In genomic region chr6:134956032-134956431, GRCh38 we compare ENCODE assay signal across 18 cellular contexts. TPM values are rescaled to one million over a fixed set of nuclear protein-coding genes. Genes with fewer than 3 reads are reported as not detected.
DNase-seq lines count a peak whose midpoint lies in the region; ATAC-seq lines count a peak whose summit lies in the region.
"Had no signal": no experiment of that assay in that cellular context is flagged by ENCODE, and none has a peak within 500 bp of the region (broad histone marks: within the 10 kb centered on the region; RNA-seq: fewer than 3 reads in every experiment).

No MANE protein-coding gene starts in this region.

- H3K27me3 Mint-ChIP-seq in activated T-cell treated with anti-CD3 and anti-CD28 coated beads, Interleukin-2, amount 50 U/mL, for 4 hours (ENCODE audit: low read depth), result no peaks in the 10 kb centered on the region
- no peaks in the 10 kb centered on the region for H3K27me3 Mint-ChIP-seq in activated T-helper 17 cell treated with anti-CD3 and anti-CD28 coated beads, Interleukin-2, amount 50 U/mL, for 72 hours

- H3K27ac Mint-ChIP-seq in activated T-helper 17 cell treated with anti-CD3 and anti-CD28 coated beads, Interleukin-2, amount 50 U/mL, for 72 hours, result peak overlapping the region; percentile 40
- H3K27ac Mint-ChIP-seq in stimulated activated effector memory CD8-positive, alpha-beta T cell treated with anti-CD3 and anti-CD28 coated beads, Interleukin-12 subunit alpha, Interleukin-12 subunit beta, amount 100 ng/mL, for 72 hours, result no peak overlapping the region
- H3K27ac Mint-ChIP-seq: CD8-positive, alpha-beta T cell had no signal

- peaks cover 6% of the 10 kb centered on the region for H3K9me3 Mint-ChIP-seq in activated T-cell treated with anti-CD3 and anti-CD28 coated beads, Interleukin-2, amount 50 U/mL, for 4 hours
- H3K9me3 Mint-ChIP-seq in activated T-helper 17 cell treated with anti-CD3 and anti-CD28 coated beads, Interleukin-2, amount 50 U/mL, for 72 hours, result peaks cover 2% of the 10 kb centered on the region
- no peaks in the 10 kb centered on the region for H3K9me3 Mint-ChIP-seq in stimulated activated effector memory CD8-positive, alpha-beta T cell treated with anti-CD3 and anti-CD28 coated beads, Interleukin-12 subunit alpha, Interleukin-12 subunit beta, amount 100 ng/mL, for 72 hours

- peaks cover 13% of the 10 kb centered on the region for H3K4me1 Mint-ChIP-seq in activated T-cell treated with anti-CD3 and anti-CD28 coated beads, Interleukin-2, amount 50 U/mL, for 4 hours (ENCODE audit: low read depth)
- no peaks in the 10 kb centered on the region for H3K4me1 Mint-ChIP-seq in activated T-helper 17 cell treated with anti-CD3 and anti-CD28 coated beads, Interleukin-2, amount 50 U/mL, for 72 hours
- H3K4me1 Mint-ChIP-seq in stimulated activated effector memory CD8-positive, alpha-beta T cell treated with anti-CD3 and anti-CD28 coated beads, Interleukin-12 subunit alpha, Interleukin-12 subunit beta, amount 100 ng/mL, for 72 hours, result peaks cover 2% of the 10 kb centered on the region

- peaks cover 19% of the 10 kb centered on the region for H3K36me3 Mint-ChIP-seq in activated T-cell treated with anti-CD3 and anti-CD28 coated beads, Interleukin-2, amount 50 U/mL, for 4 hours (ENCODE audit: insufficient read depth)
- H3K36me3 Mint-ChIP-seq in activated T-helper 17 cell treated with anti-CD3 and anti-CD28 coated beads, Interleukin-2, amount 50 U/mL, for 72 hours (ENCODE audit: low read depth), result peaks cover 8% of the 10 kb centered on the region
- peaks cover 4% of the 10 kb centered on the region for H3K36me3 Mint-ChIP-seq in stimulated activated effector memory CD8-positive, alpha-beta T cell treated with anti-CD3 and anti-CD28 coated beads, Interleukin-12 subunit alpha, Interleukin-12 subunit beta, amount 100 ng/mL, for 72 hours

- ATAC-seq in activated T-cell treated with anti-CD3 and anti-CD28 coated beads, Interleukin-2, amount 50 U/mL, for 4 hours, result peak; percentile 70 to 77
- peak; percentile 67 for ATAC-seq in activated T-helper 17 cell treated with anti-CD3 and anti-CD28 coated beads, Interleukin-2, amount 50 U/mL, for 72 hours (replicated peaks)
- peak; percentile 47 for ATAC-seq in stimulated activated effector memory CD8-positive, alpha-beta T cell treated with anti-CD3 and anti-CD28 coated beads, Interleukin-12 subunit alpha, Interleukin-12 subunit beta, amount 100 ng/mL, for 72 hours
- no peak for ATAC-seq in GM21515 (IDR thresholded peaks at IDR 0.05; ENCODE audit: unreplicated experiment)
- ATAC-seq: CD8-positive, alpha-beta T cell; HCT116 had no signal

- no peak for DNase-seq in activated T-cell treated with anti-CD3 and anti-CD28 coated beads, Interleukin-2, amount 50 U/mL, for 4 hours
- DNase-seq in activated T-cell treated with anti-CD3 and anti-CD28 coated beads, Interleukin-2, amount 50 U/mL, for 1 hour, result no peak
- DNase-seq in ELR (ENCODE audit: low read depth) (peak; percentile 14), epidermal melanocyte (ENCODE audit: insufficient read length, low spot score) (no peak)
- no peak for DNase-seq in stimulated activated effector memory CD8-positive, alpha-beta T cell treated with anti-CD3 and anti-CD28 coated beads, Interleukin-12 subunit alpha, Interleukin-12 subunit beta, amount 100 ng/mL, for 72 hours (ENCODE audit: low spot score in 2 of 2)
- DNase-seq: Calu3; CD8-positive, alpha-beta T cell; GOT3; NCI-H1092 treated with DMSO at 0.1 percent for 48 hours; NCI-H146; NCI-H2081; NCI-H510A; NCI-H748 treated with DMSO at 0.1 percent for 48 hours; NK-92 treated with Interleukin-12 subunit alpha and Interleukin-12 subunit beta, amount 100 ng/mL, for 24 hours; Peyer's patch had no signal

- H3K4me3 Mint-ChIP-seq in activated T-cell treated with anti-CD3 and anti-CD28 coated beads, Interleukin-2, amount 50 U/mL, for 4 hours, result no peak overlapping the region
- no peak overlapping the region for H3K4me3 Mint-ChIP-seq in activated T-helper 17 cell treated with anti-CD3 and anti-CD28 coated beads, Interleukin-2, amount 50 U/mL, for 72 hours
- H3K4me3 Mint-ChIP-seq in stimulated activated effector memory CD8-positive, alpha-beta T cell treated with anti-CD3 and anti-CD28 coated beads, Interleukin-12 subunit alpha, Interleukin-12 subunit beta, amount 100 ng/mL, for 72 hours, result no peak overlapping the region
- H3K4me3 Mint-ChIP-seq: CD8-positive, alpha-beta T cell had no signal

RNA-seq across cellular contexts. Expression of gene ALDH8A1, which starts 6.1 kb away (rescaled TPM):
- total RNA-seq in activated T-cell treated with anti-CD3 and anti-CD28 coated beads, Interleukin-2, amount 50 U/mL, for 4 hours, result under 1 TPM in 2 of 3 donors, not detected in 1; 0.25 to 0.29 TPM
- 1 to 10 TPM; 1.2 to 4.4 TPM for total RNA-seq in activated T-helper 17 cell treated with anti-CD3 and anti-CD28 coated beads, Interleukin-2, amount 50 U/mL, for 72 hours
